ENCODE assay signal across 25 cellular contexts in the genomic region with DNA sequence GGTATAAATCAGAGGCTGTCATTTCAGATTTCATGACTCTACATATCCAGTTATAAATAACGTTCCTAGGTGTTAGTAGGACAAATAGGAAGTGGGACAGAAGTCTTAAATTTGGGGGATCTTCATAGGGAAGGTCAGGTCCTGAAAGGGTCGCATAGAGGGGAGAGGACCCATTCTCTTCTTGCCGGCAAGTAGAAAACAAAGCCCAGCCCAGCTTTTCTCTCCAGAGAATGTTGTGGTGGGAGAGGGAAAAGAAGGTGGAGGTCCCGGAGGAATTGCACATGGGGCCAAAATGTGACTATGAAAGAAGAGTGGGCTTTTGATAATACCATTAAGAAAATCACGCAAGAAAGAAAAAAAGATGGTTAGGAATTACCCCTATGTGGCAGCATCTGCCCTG. TPM values are rescaled to one million over a fixed set of nuclear protein-coding genes. Genes with fewer than 3 reads are reported as not detected.
A peak's percentile ranks its signal among the peaks of the same experiment; 100 is the strongest.
DNase-seq lines count a peak whose midpoint lies in the region; FAIRE-seq and TF ChIP-seq lines count a peak whose summit lies in the region.
"Had no signal": no experiment of that assay in that cellular context is flagged by ENCODE, and none has a peak within 500 bp of the region (broad histone marks: within the 10 kb centered on the region; RNA-seq: fewer than 3 reads in every experiment).

No MANE protein-coding gene starts in this region.

- TF ChIP-seq CTCF in brain (conservative IDR thresholded peaks at IDR 0.05) (no peak), smooth muscle cell (IDR thresholded peaks at IDR 0.05; ENCODE audit: borderline replicate concordance, insufficient read depth, poor library complexity, severe bottlenecking) (no peak), D721Med (IDR thresholded peaks at IDR 0.05; ENCODE audit: insufficient read depth, missing control alignments) (no peak)

- H3K9me3 Mint-ChIP-seq in T-helper 2 cell treated with Interferon-gamma antibody and Interleukin-4, amounts not matched to agents 5 μg/mL and 100 μg/mL, for 36 hours, result no peaks in the 10 kb centered on the region
- H3K9me3 Mint-ChIP-seq in brain, result peaks cover 0 to 21% (median 9%) of the 10 kb centered on the region in 5 experiments
- H3K9me3 Mint-ChIP-seq: activated naive CD4-positive, alpha-beta T cell treated with anti-CD3 and anti-CD28 coated beads for 36 hours had no signal

- no peak overlapping the region for H3K27ac Mint-ChIP-seq in T-helper 2 cell treated with Interferon-gamma antibody and Interleukin-4, amounts not matched to agents 5 μg/mL and 100 μg/mL, for 36 hours
- H3K27ac Mint-ChIP-seq in brain, result peak overlapping the region in 4 of 5 experiments; percentile 22 to 67 (median 54)
- H3K27ac Mint-ChIP-seq: activated CD8-positive, alpha-beta T cell treated with anti-CD3 and anti-CD28 coated beads, Interleukin-2, amount 10 ng/mL, durations not matched to agents 7 days and 5 days; activated naive CD4-positive, alpha-beta T cell treated with anti-CD3 and anti-CD28 coated beads for 36 hours had no signal

- H3K27ac ChIP-seq in iPS-18a (ENCODE audit: low read length) (no peak overlapping the region), smooth muscle cell (ENCODE audit: low read depth) (no peak overlapping the region)
- H3K27ac ChIP-seq: KMS-11, ovary, right lobe of liver, upper lobe of right lung had no signal

- H3K9me3 ChIP-seq in iPS-18a (ENCODE audit: control insufficient read depth, low read depth, low read length) (no peaks in the 10 kb centered on the region), smooth muscle cell (replicated peaks; ENCODE audit: low read depth) (no peaks in the 10 kb centered on the region)
- H3K9me3 ChIP-seq: ovary, right lobe of liver, upper lobe of right lung had no signal

- H3F3A ChIP-seq in smooth muscle cell (ENCODE audit: low read depth), result no peaks in the 10 kb centered on the region

- peak overlapping the region; percentile 6 for H3K4me3 Mint-ChIP-seq in T-helper 2 cell treated with Interferon-gamma antibody and Interleukin-4, amounts not matched to agents 5 μg/mL and 100 μg/mL, for 36 hours
- H3K4me3 Mint-ChIP-seq in brain, result peak overlapping the region; percentile 84 to 88 (median 86)
- H3K4me3 Mint-ChIP-seq: activated CD8-positive, alpha-beta T cell treated with anti-CD3 and anti-CD28 coated beads, Interleukin-2, amount 10 ng/mL, durations not matched to agents 7 days and 5 days; activated naive CD4-positive, alpha-beta T cell treated with anti-CD3 and anti-CD28 coated beads for 36 hours had no signal

- no peaks in the 10 kb centered on the region for H3K79me2 ChIP-seq in smooth muscle cell (ENCODE audit: low read depth)

- H3K4me1 ChIP-seq in iPS-18a (ENCODE audit: control insufficient read depth, low read depth, low read length) (peaks cover 29% of the 10 kb centered on the region), smooth muscle cell (ENCODE audit: low read depth) (peaks cover 8% of the 10 kb centered on the region)
- H3K4me1 ChIP-seq: upper lobe of right lung had no signal

- H3K36me3 ChIP-seq in iPS-18a (ENCODE audit: control insufficient read depth, low read depth, low read length) (no peaks in the 10 kb centered on the region), smooth muscle cell (ENCODE audit: low read depth) (no peaks in the 10 kb centered on the region)
- H3K36me3 ChIP-seq: ovary, right lobe of liver, upper lobe of right lung had no signal

- FAIRE-seq in HTR-8/SVneo (lab: Jason Lieb, UNC) (no peak), D721Med (lab: Jason Lieb, UNC) (no peak)

- DNase-seq in T-helper 2 cell treated with Interferon-gamma antibody and Interleukin-4, amounts not matched to agents 5 μg/mL and 100 μg/mL, for 36 hours (ENCODE audit: low spot score), result no peak
- no peak for DNase-seq in T-helper 2 cell
- DNase-seq in smooth muscle cell (lab: John Stamatoyannopoulos, UW; ENCODE audit: unreplicated experiment), result no peak
- DNase-seq in HTR-8/SVneo (ENCODE audit: insufficient read length, low spot score), result no peak
- no peak for DNase-seq in D721Med (ENCODE audit: insufficient read length, low spot score)
- DNase-seq in dedifferentiated amniotic fluid mesenchymal stem cell (ENCODE audit: extremely low spot score), result no peak
- DNase-seq: 8988T; activated CD4-positive, alpha-beta T cell treated with anti-CD3 and anti-CD28 coated beads for 1 hour; activated CD8-positive, alpha-beta T cell treated with anti-CD3 and anti-CD28 coated beads, Interleukin-2, amount 10 ng/mL, durations not matched to agents 7 days and 5 days; activated naive CD4-positive, alpha-beta T cell treated with anti-CD3 and anti-CD28 coated beads for 36 hours; AML-193; foreskin fibroblast; hippocampal formation; kidney glomerular epithelial cell; ovary; right lobe of liver; stimulated activated CD4-positive, alpha-beta T cell treated with anti-CD3 and anti-CD28 coated beads, Interleukin-15, amount 100 ng/mL, for 24 hours; stimulated activated CD8-positive, alpha-beta memory T cell treated with anti-CD3 and anti-CD28 coated beads, Interleukin-4, amount 100 ng/mL, for 48 hours; upper lobe of right lung had no signal

- peaks cover 59% of the 10 kb centered on the region for H3K27me3 Mint-ChIP-seq in T-helper 2 cell treated with Interferon-gamma antibody and Interleukin-4, amounts not matched to agents 5 μg/mL and 100 μg/mL, for 36 hours (ENCODE audit: low read depth)
- peaks cover 65% of the 10 kb centered on the region for H3K27me3 Mint-ChIP-seq in brain

- 12% methylated on average over 5 of the region's 5 CpGs for WGBS in smooth muscle cell (ENCODE audit: low lambda C conversion rate)

- no peak overlapping the region for H2AFZ ChIP-seq in smooth muscle cell (ENCODE audit: low read depth)

- H3K4me1 Mint-ChIP-seq in T-helper 2 cell treated with Interferon-gamma antibody and Interleukin-4, amounts not matched to agents 5 μg/mL and 100 μg/mL, for 36 hours (ENCODE audit: low read depth), result no peaks in the 10 kb centered on the region
- peaks cover 34% of the 10 kb centered on the region for H3K4me1 Mint-ChIP-seq in brain

- H3K4me3 ChIP-seq in iPS-18a (ENCODE audit: low read length) (peak overlapping the region; percentile 58), smooth muscle cell (peak overlapping the region; percentile 38)
- H3K4me3 ChIP-seq: ovary, right lobe of liver, upper lobe of right lung had no signal

- H3K36me3 Mint-ChIP-seq in T-helper 2 cell treated with Interferon-gamma antibody and Interleukin-4, amounts not matched to agents 5 μg/mL and 100 μg/mL, for 36 hours (ENCODE audit: low read depth), result no peaks in the 10 kb centered on the region
- no peaks in the 10 kb centered on the region for H3K36me3 Mint-ChIP-seq in brain

- H3K27me3 ChIP-seq in iPS-18a (ENCODE audit: control insufficient read depth, insufficient read depth, low read length), result peaks cover 69% of the 10 kb centered on the region
- peaks cover 96% of the 10 kb centered on the region for H3K27me3 ChIP-seq in smooth muscle cell (ENCODE audit: low read depth)
- H3K27me3 ChIP-seq: ovary had no signal

- H3K4me2 ChIP-seq in smooth muscle cell, result no peak overlapping the region
- H3K4me2 ChIP-seq: KMS-11 had no signal

- no peak overlapping the region for H3K9ac ChIP-seq in iPS-18a (ENCODE audit: low read length)
- no peak overlapping the region for H3K9ac ChIP-seq in smooth muscle cell (ENCODE audit: low read depth)
- H3K9ac ChIP-seq: KMS-11 had no signal

- no peaks in the 10 kb centered on the region for H4K20me1 ChIP-seq in smooth muscle cell (ENCODE audit: low read depth)

RNA-seq across cellular contexts. Expression of gene NELL1, which starts 1.0 kb away (rescaled TPM):
- 53.7 TPM for polyA plus RNA-seq in brain (ENCODE audit: insufficient read depth, low read depth, low replicate concordance)
- total RNA-seq in smooth muscle cell, result 1.4 TPM in 1 of 2 replicates, not detected in the other
- 0.92 TPM in 1 of 2 replicates, not detected in the other for polyA plus RNA-seq in smooth muscle cell
- total RNA-seq: activated CD8-positive, alpha-beta T cell treated with anti-CD3 and anti-CD28 coated beads, Interleukin-2, amount 10 ng/mL, durations not matched to agents 7 days and 5 days; activated naive CD4-positive, alpha-beta T cell treated with anti-CD3 and anti-CD28 coated beads for 36 hours; cardiac septum; epithelial cell of proximal tubule; lung microvascular endothelial cell; right lobe of liver; upper lobe of right lung had no signal

Comparison
In these comparisons a context has a peak if more than half of its experiments do, and no peak if none do; other contexts are left out.
1. RNA of gene NELL1, which starts 1.0 kb away (polyA plus RNA-seq): 53.7 TPM in brain (single experiment); 0.92 TPM in smooth muscle cell; every median in the first group is over 10 times any median in the second.